In the genomic region with DNA sequence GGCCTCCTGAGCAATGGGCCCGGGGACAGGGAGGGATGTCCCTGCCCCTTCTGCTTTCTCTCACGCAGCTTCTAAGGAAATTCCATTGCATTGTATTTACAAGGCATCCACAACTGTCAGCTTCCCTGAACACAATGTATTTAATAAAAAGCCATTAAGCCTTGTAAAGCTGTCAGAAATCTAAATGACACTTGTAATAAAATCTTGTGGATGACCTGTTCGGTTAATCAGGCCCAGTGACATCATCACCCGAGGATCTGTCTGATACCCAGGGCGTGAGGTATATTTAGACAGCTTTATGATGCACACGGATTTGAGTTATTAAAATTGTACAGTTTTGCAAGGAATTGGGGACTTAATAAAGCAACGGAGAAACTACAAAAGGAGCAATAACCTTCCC, we compare ENCODE assay signal across 1 cellular context.
TF ChIP-seq lines count a peak whose summit lies in the region.

No MANE protein-coding gene starts in this region.

TF ChIP-seq in HEK293, 187 proteins besides CTCF, POLR2A, EP300 and RAD21 (continued from another document):
- TF ChIP-seq, protein P1, sequence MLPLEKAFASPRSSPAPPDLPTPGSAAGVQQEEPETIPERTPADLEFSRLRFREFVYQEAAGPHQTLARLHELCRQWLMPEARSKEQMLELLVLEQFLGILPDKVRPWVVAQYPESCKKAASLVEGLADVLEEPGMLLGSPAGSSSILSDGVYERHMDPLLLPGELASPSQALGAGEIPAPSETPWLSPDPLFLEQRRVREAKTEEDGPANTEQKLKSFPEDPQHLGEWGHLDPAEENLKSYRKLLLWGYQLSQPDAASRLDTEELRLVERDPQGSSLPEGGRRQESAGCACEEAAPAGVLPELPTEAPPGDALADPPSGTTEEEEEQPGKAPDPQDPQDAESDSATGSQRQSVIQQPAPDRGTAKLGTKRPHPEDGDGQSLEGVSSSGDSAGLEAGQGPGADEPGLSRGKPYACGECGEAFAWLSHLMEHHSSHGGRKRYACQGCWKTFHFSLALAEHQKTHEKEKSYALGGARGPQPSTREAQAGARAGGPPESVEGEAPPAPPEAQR (tag by site-specific recombination; IDR thresholded peaks at IDR 0.05): no peak
- TF ChIP-seq, protein P2, sequence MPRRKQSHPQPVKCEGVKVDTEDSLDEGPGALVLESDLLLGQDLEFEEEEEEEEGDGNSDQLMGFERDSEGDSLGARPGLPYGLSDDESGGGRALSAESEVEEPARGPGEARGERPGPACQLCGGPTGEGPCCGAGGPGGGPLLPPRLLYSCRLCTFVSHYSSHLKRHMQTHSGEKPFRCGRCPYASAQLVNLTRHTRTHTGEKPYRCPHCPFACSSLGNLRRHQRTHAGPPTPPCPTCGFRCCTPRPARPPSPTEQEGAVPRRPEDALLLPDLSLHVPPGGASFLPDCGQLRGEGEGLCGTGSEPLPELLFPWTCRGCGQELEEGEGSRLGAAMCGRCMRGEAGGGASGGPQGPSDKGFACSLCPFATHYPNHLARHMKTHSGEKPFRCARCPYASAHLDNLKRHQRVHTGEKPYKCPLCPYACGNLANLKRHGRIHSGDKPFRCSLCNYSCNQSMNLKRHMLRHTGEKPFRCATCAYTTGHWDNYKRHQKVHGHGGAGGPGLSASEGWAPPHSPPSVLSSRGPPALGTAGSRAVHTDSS (tag by site-specific recombination; IDR thresholded peaks at IDR 0.05): no peak
- TF ChIP-seq MZF1 (tag by site-specific recombination; IDR thresholded peaks at IDR 0.05; ENCODE audit: borderline replicate concordance): no peak
- TF ChIP-seq ZNF48 (tag by site-specific recombination; IDR thresholded peaks at IDR 0.05): no peak
- peak; percentile 77; the same call in 1 of the 2 replicates for TF ChIP-seq KLF16 (tag by site-specific recombination; IDR thresholded peaks at IDR 0.05)
- TF ChIP-seq ZNF341 (tag by site-specific recombination; IDR thresholded peaks at IDR 0.05; ENCODE audit: low read depth): no peak
